Comparison of ENCODE assay signal across 20 cellular contexts in the genomic region with DNA sequence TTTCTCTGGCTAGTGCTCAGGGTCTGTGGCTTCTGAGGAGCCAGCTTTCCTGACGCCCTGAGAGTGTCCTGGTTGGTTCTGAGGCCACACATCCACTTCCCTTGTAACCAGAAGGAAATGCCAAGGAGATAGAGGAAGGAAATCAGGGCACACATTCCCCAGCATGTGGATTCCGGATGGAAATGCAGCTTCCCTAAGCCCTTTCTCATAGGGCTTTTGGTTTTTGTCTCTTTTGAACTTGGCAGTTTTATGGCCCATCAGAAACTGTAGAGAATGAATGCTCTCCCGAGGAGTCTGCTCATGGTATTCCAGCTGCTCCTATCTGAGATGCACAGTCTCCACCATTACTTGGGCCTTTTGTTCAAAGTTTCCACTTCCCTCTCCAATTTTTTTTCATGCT. TPM values are rescaled to one million over a fixed set of nuclear protein-coding genes. Genes with fewer than 3 reads are reported as not detected.
DNase-seq lines count a peak whose midpoint lies in the region; ATAC-seq and TF ChIP-seq lines count a peak whose summit lies in the region.
"Had no signal": no experiment of that assay in that cellular context is flagged by ENCODE, and none has a peak within 500 bp of the region (broad histone marks: within the 10 kb centered on the region; RNA-seq: fewer than 3 reads in every experiment).

No MANE protein-coding gene starts in this region.

- intact Hi-C loops in uterus (cut with DNase I; ENCODE audit: low total_unique reads) (no loop called here), PC-9 (cut with micrococcal nuclease; ENCODE audit: unreplicated experiment) (no loop called here)

- H3K4me2 ChIP-seq in PC-9, result no peak overlapping the region
- H3K4me2 ChIP-seq: A549; BLaER1 treated with 17β-estradiol and CSF1 and Interleukin-3, amounts not matched to agents 10 nM and 100 nM had no signal

- no peak for TF ChIP-seq POLR2A in uterus (IDR thresholded peaks at IDR 0.05)

- H3K9me3 ChIP-seq in uterus (no peaks in the 10 kb centered on the region), PC-9 (ENCODE audit: insufficient read depth, low read depth) (no peaks in the 10 kb centered on the region)
- H3K9me3 ChIP-seq: A549, BE2C had no signal

- no peak for TF ChIP-seq CTCF in fibroblast of villous mesenchyme (IDR thresholded peaks at IDR 0.05; ENCODE audit: insufficient read depth, low read depth, low read length)
- TF ChIP-seq CTCF in uterus (IDR thresholded peaks at IDR 0.05), result no peak
- no peak for TF ChIP-seq CTCF in PC-9 (conservative IDR thresholded peaks at IDR 0.05)

- H3K27me3 ChIP-seq in uterus (no peaks in the 10 kb centered on the region), PC-9 (ENCODE audit: insufficient read depth, low read depth) (no peaks in the 10 kb centered on the region)
- H3K27me3 ChIP-seq: BE2C; BLaER1 treated with 17β-estradiol and CSF1 and Interleukin-3, amounts not matched to agents 10 nM and 100 nM had no signal

- POLR2A ChIA-PET in PC-9 (lab: Charles Lee; ENCODE audit: unreplicated experiment), result no interaction called here

- no peaks in the 10 kb centered on the region for H4K20me1 ChIP-seq in PC-9 (ENCODE audit: insufficient read depth)
- H4K20me1 ChIP-seq: BLaER1 treated with 17β-estradiol and CSF1 and Interleukin-3, amounts not matched to agents 10 nM and 100 nM had no signal

- peak overlapping the region; percentile 39 to 50 for H3K27ac ChIP-seq in uterus
- H3K27ac ChIP-seq in PC-9, result no peak overlapping the region
- H3K27ac ChIP-seq: A549; BLaER1 treated with 17β-estradiol and CSF1 and Interleukin-3, amounts not matched to agents 10 nM and 100 nM; GM23248 had no signal

- BruUV-seq in PC-9 (replicated peaks; lab: Mats Ljungman, UMichigan), result no TSS peak

- H3F3A ChIP-seq in PC-9 (ENCODE audit: insufficient read depth, low read depth), result no peaks in the 10 kb centered on the region

- H3K4me3 ChIP-seq in fibroblast of villous mesenchyme (ENCODE audit: low read depth, low read length) (no peak overlapping the region), uterus (no peak overlapping the region), PC-9 (no peak overlapping the region)
- H3K4me3 ChIP-seq: A549; BLaER1 treated with 17β-estradiol and CSF1 and Interleukin-3, amounts not matched to agents 10 nM and 100 nM; GM23248 had no signal

- no peaks in the 10 kb centered on the region for H3K36me3 ChIP-seq in uterus
- H3K36me3 ChIP-seq in PC-9 (ENCODE audit: low read depth), result no peaks in the 10 kb centered on the region
- H3K36me3 ChIP-seq: BE2C had no signal

- no peaks in the 10 kb centered on the region for H3K9me2 ChIP-seq in PC-9 (ENCODE audit: insufficient read depth)

- no peaks in the 10 kb centered on the region for H3K79me2 ChIP-seq in PC-9 (ENCODE audit: low read depth)

- DNase-seq in ELF-1 (ENCODE audit: low read depth, low spot score), result peak; percentile 39
- peak; percentile 73 for DNase-seq in fibroblast of villous mesenchyme (ENCODE audit: low read depth)
- DNase-seq in mesenteric fat pad (ENCODE audit: low spot score), result peak; percentile 5
- DNase-seq in uterus, result peak in 1 of 2 donors; percentile 33
- DNase-seq in PC-9, result no peak
- DNase-seq: 8988T; ACHN; AML-193; BE2C; CD4-positive, alpha-beta T cell; CD8-positive, alpha-beta memory T cell; DMS 273 treated with DMSO at 0.1 percent for 48 hours; DMS79 treated with DMSO at 0.1 percent for 48 hours; GM23248; H7; HCEC 1CT had no signal

- H3K4me1 ChIP-seq in uterus (no peaks in the 10 kb centered on the region), PC-9 (replicated peaks; ENCODE audit: insufficient read depth) (no peaks in the 10 kb centered on the region)
- H3K4me1 ChIP-seq: A549; BE2C; BLaER1 treated with 17β-estradiol and CSF1 and Interleukin-3, amounts not matched to agents 10 nM and 100 nM had no signal

- no peak overlapping the region for H2AFZ ChIP-seq in PC-9
- H2AFZ ChIP-seq: GM23248 had no signal

- CTCF ChIA-PET in PC-9 (lab: Charles Lee), result no interaction called here

- ATAC-seq in GM21619 (IDR thresholded peaks at IDR 0.05; ENCODE audit: unreplicated experiment), result no peak
- ATAC-seq in GM19467 (IDR thresholded peaks at IDR 0.05; ENCODE audit: unreplicated experiment), result no peak

RNA-seq across cellular contexts. Expression of gene XYLB, which starts 21.1 kb away (rescaled TPM):
- 4.3 and 4.8 TPM in 2 replicates for total RNA-seq in fibroblast of villous mesenchyme
- 5.2 TPM for total RNA-seq in mesenteric fat pad
- 10 to 100 TPM in 1 of 4 donors, 1 to 10 TPM in 2, under 1 TPM in 1; 0.26 to 12.7 (median 6.5) TPM for total RNA-seq in uterus
- total RNA-seq in PC-9 (2021), result 2.4 and 4.2 TPM in 2 replicates

Comparison
In these comparisons a context has a peak if more than half of its experiments do, and no peak if none do; other contexts are left out.
1. DNase-seq: peak in ELF-1 (single experiment), fibroblast of villous mesenchyme (single experiment) and mesenteric fat pad (single experiment); none in PC-9 (0 of 2).